ENCODE assay signal across 24 cellular contexts in genomic region chr12:91353266-91353665, GRCh38.
DNase-seq lines count a peak whose midpoint lies in the region; ATAC-seq, FAIRE-seq and TF ChIP-seq lines count a peak whose summit lies in the region.
"Had no signal": no experiment of that assay in that cellular context is flagged by ENCODE, and none has a peak within 500 bp of the region (broad histone marks: within the 10 kb centered on the region; RNA-seq: fewer than 3 reads in every experiment).

No MANE protein-coding gene starts in this region.

- no peak overlapping the region for H3K23ac ChIP-seq in IMR-90 (ENCODE audit: low read depth, low read length)

- H3K36me3 Mint-ChIP-seq in nephron (ENCODE audit: low read depth): no peaks in the 10 kb centered on the region
- H3K36me3 Mint-ChIP-seq: CD8-positive, alpha-beta T cell had no signal

- H3K4me2 ChIP-seq in IMR-90 (ENCODE audit: low read depth, low read length): no peak overlapping the region
- H3K4me2 ChIP-seq in smooth muscle cell: no peak overlapping the region
- H3K4me2 ChIP-seq: BLaER1 treated with 17β-estradiol and CSF1 and Interleukin-3, amounts not matched to agents 10 nM and 100 nM had no signal

- peak overlapping the region; percentile 47; the same call in 1 of the 2 replicates for H3K18ac ChIP-seq in IMR-90 (ENCODE audit: low read depth, low read length)

- ATAC-seq in IMR-90 (ENCODE audit: low read depth) (no peak), GM19467 (IDR thresholded peaks at IDR 0.05; ENCODE audit: unreplicated experiment) (no peak)
- ATAC-seq: CD8-positive, alpha-beta T cell had no signal

- H2BK120ac ChIP-seq in IMR-90 (ENCODE audit: low read depth, low read length): peak overlapping the region; percentile 8; the same call in 1 of the 2 replicates

- H3K9ac ChIP-seq in IMR-90 (ENCODE audit: low read depth, low read length) (no peak overlapping the region), smooth muscle cell (ENCODE audit: low read depth) (no peak overlapping the region)
- H3K9ac ChIP-seq: BLaER1 treated with 17β-estradiol and CSF1 and Interleukin-3, amounts not matched to agents 10 nM and 100 nM had no signal

- no peak overlapping the region for H3K4ac ChIP-seq in IMR-90 (ENCODE audit: low read depth, low read length)

- H3K79me1 ChIP-seq in IMR-90 (ENCODE audit: low read depth in 1 of 2, low read length in 2 of 2): no peaks in the 10 kb centered on the region

- no TSS peak for BruUV-seq in IMR-90 (replicated peaks; lab: Mats Ljungman, UMichigan)

- H3K36me3 ChIP-seq in IMR-90 (ENCODE audit: control insufficient read depth, insufficient read depth, low read length) (no peaks in the 10 kb centered on the region), smooth muscle cell (ENCODE audit: low read depth) (no peaks in the 10 kb centered on the region)
- H3K36me3 ChIP-seq: BLaER1 treated with 17β-estradiol and CSF1 and Interleukin-3, amounts not matched to agents 10 nM and 100 nM had no signal

- peak overlapping the region; percentile 57; the same call in 1 of the 2 replicates for H2BK20ac ChIP-seq in IMR-90 (ENCODE audit: low read depth, low read length)

- no peak overlapping the region for H2BK5ac ChIP-seq in IMR-90 (ENCODE audit: low read depth, low read length, poor library complexity, severe bottlenecking)

- no peak overlapping the region for H2BK15ac ChIP-seq in IMR-90 (ENCODE audit: low read depth, low read length)

- CTCF ChIA-PET in IMR-90 (lab: Yijun Ruan, JAX): interaction anchor here (0.6 kb wide), 1 partner anchor 366 kb away, joined by 3 read pairs; no protein-coding TSS in a partner anchor

- peaks cover 7% of the 10 kb centered on the region for H3K9me3 Mint-ChIP-seq in nephron
- H3K9me3 Mint-ChIP-seq: CD8-positive, alpha-beta T cell had no signal

- no peak overlapping the region for H3K56ac ChIP-seq in IMR-90 (ENCODE audit: extremely low read depth, insufficient read depth, low read length)

- H3K9me3 ChIP-seq in IMR-90 (ENCODE audit: control insufficient read depth, insufficient read depth, low read length): no peaks in the 10 kb centered on the region
- H3K9me3 ChIP-seq in smooth muscle cell (replicated peaks; ENCODE audit: low read depth): no peaks in the 10 kb centered on the region
- H3K9me3 ChIP-seq: BLaER1 treated with 17β-estradiol and CSF1 and Interleukin-3, amounts not matched to agents 10 nM and 100 nM; Caco-2 had no signal

- H3K79me2 ChIP-seq in smooth muscle cell (ENCODE audit: low read depth): no peaks in the 10 kb centered on the region

- no peaks in the 10 kb centered on the region; the same call in 1 of the 2 replicates for H3K4me1 ChIP-seq in IMR-90 (ENCODE audit: control insufficient read depth, insufficient read depth, low read length)
- no peaks in the 10 kb centered on the region for H3K4me1 ChIP-seq in smooth muscle cell (ENCODE audit: low read depth)
- H3K4me1 ChIP-seq: BLaER1 treated with 17β-estradiol and CSF1 and Interleukin-3, amounts not matched to agents 10 nM and 100 nM had no signal

- intact Hi-C loops in IMR-90 (cut with micrococcal nuclease): no loop called here

- no peak overlapping the region for H2AK9ac ChIP-seq in IMR-90 (replicated peaks; ENCODE audit: low read depth, low read length, poor library complexity)

- H3K27me3 ChIP-seq in IMR-90 (ENCODE audit: control insufficient read depth, insufficient read depth, low read length): no peaks in the 10 kb centered on the region
- H3K27me3 ChIP-seq in smooth muscle cell (ENCODE audit: low read depth): no peaks in the 10 kb centered on the region
- H3K27me3 ChIP-seq: BLaER1 treated with 17β-estradiol and CSF1 and Interleukin-3, amounts not matched to agents 10 nM and 100 nM had no signal

- H3K27ac Mint-ChIP-seq in nephron: peak overlapping the region; percentile 18 to 26 (median 25)
- H3K27ac Mint-ChIP-seq: B cell; CD4-positive, alpha-beta T cell; CD8-positive, alpha-beta T cell had no signal

- H3K27ac ChIP-seq in IMR-90 (ENCODE audit: insufficient read depth, low read length): no peak overlapping the region
- H3K27ac ChIP-seq in smooth muscle cell (ENCODE audit: low read depth): peak overlapping the region; percentile 33
- H3K27ac ChIP-seq: BLaER1 treated with 17β-estradiol and CSF1 and Interleukin-3, amounts not matched to agents 10 nM and 100 nM; C4-2B had no signal

- H4K91ac ChIP-seq in IMR-90 (ENCODE audit: insufficient read depth, low read depth, low read length): peak overlapping the region; percentile 38; the same call in 1 of the 2 replicates

- TF ChIP-seq CTCF in IMR-90 (conservative IDR thresholded peaks at IDR 0.05; ENCODE audit: low read depth, low read length) (no peak), nephron (IDR thresholded peaks at IDR 0.05; ENCODE audit: unreplicated experiment in 3 of 3) (no peak), smooth muscle cell (IDR thresholded peaks at IDR 0.05; ENCODE audit: borderline replicate concordance, insufficient read depth, poor library complexity, severe bottlenecking) (no peak)

- dilution Hi-C loops in IMR-90 (cut with HindIII; ENCODE audit: low sequenced_read_pairs, unreplicated experiment): no loop called here

- no peak overlapping the region for H4K5ac ChIP-seq in IMR-90 (ENCODE audit: low read depth, low read length)

- no peak overlapping the region for H3K14ac ChIP-seq in IMR-90 (replicated peaks; ENCODE audit: low read depth, low read length)

- no peak overlapping the region for H3K4me3 Mint-ChIP-seq in nephron
- H3K4me3 Mint-ChIP-seq: B cell; CD4-positive, alpha-beta T cell; CD8-positive, alpha-beta T cell had no signal

- no peaks in the 10 kb centered on the region for H3K9me1 ChIP-seq in IMR-90 (ENCODE audit: insufficient read depth, low read length)

- no peaks in the 10 kb centered on the region for H3F3A ChIP-seq in smooth muscle cell (ENCODE audit: low read depth)

- peaks cover 31% of the 10 kb centered on the region for H3K4me1 Mint-ChIP-seq in nephron
- H3K4me1 Mint-ChIP-seq: B cell had no signal

- no peak overlapping the region for H3K4me3 ChIP-seq in IMR-90 (ENCODE audit: insufficient read depth, low read depth, low read length)
- H3K4me3 ChIP-seq in smooth muscle cell: no peak overlapping the region
- H3K4me3 ChIP-seq: BLaER1 treated with 17β-estradiol and CSF1 and Interleukin-3, amounts not matched to agents 10 nM and 100 nM had no signal

- no peak for TF ChIP-seq POLR2A in IMR-90 (IDR thresholded peaks at IDR 0.05; ENCODE audit: low read depth, low read length)

- no peaks in the 10 kb centered on the region for H3K27me3 Mint-ChIP-seq in nephron (ENCODE audit: low read depth)

- no peak overlapping the region for H4K8ac ChIP-seq in IMR-90 (ENCODE audit: low read depth in 2 of 2, low read length in 2 of 2)

- WGBS in IMR-90 (ENCODE audit: extremely low coverage in 2 of 2, insufficient read length in 1 of 2), 2 experiments: no CpG with 5 or more reads among the region's 1 CpG
- 23% methylated on average over 1 of the region's 1 CpG for WGBS in smooth muscle cell (ENCODE audit: low lambda C conversion rate)

- TF ChIP-seq RAD21 in IMR-90 (IDR thresholded peaks at IDR 0.05; ENCODE audit: low read length): no peak

- H4K20me1 ChIP-seq in IMR-90 (ENCODE audit: insufficient read depth, low read length): no peaks in the 10 kb centered on the region
- no peaks in the 10 kb centered on the region for H4K20me1 ChIP-seq in smooth muscle cell (ENCODE audit: low read depth)
- H4K20me1 ChIP-seq: BLaER1 treated with 17β-estradiol and CSF1 and Interleukin-3, amounts not matched to agents 10 nM and 100 nM had no signal

- no peak for DNase-seq in IMR-90
- no peak for DNase-seq in smooth muscle cell (lab: John Stamatoyannopoulos, UW; ENCODE audit: unreplicated experiment)
- DNase-seq in NCI-H446 (lab: John Stamatoyannopoulos, UW): no peak
- no peak for DNase-seq in activated T-cell treated with anti-CD3 and anti-CD28 coated beads, Interleukin-2, amount 50 U/mL, for 48 hours
- DNase-seq: 8988T; ACHN; AML-193; Caco-2; Calu3; CD4-positive, alpha-beta T cell; CD8-positive, alpha-beta T cell; DMS79 treated with DMSO at 0.1 percent for 48 hours; GF-D8 had no signal

- H2AFZ ChIP-seq in IMR-90 (replicated peaks; ENCODE audit: low read length, poor library complexity) (no peak overlapping the region), smooth muscle cell (ENCODE audit: low read depth) (peak overlapping the region; percentile 40)

- H2AK5ac ChIP-seq in IMR-90 (ENCODE audit: low read depth, low read length): no peak overlapping the region

- POLR2A ChIA-PET in IMR-90 (lab: Charles Lee; ENCODE audit: unreplicated experiment): no interaction called here

- FAIRE-seq in TTC549 (lab: Jason Lieb, UNC): peak; percentile 99
- FAIRE-seq: A204.1, D721Med, G401.6, GM12891, GM19239 had no signal

- in situ Hi-C loops in IMR-90 (cut with MboI; ENCODE audit: low sequenced_read_pairs): loop anchor here (5.0 kb wide), 1 partner anchor 381 kb away; no protein-coding TSS in a partner anchor

TF ChIP-seq in IMR-90, 13 proteins besides CTCF, POLR2A, EP300 and RAD21 (continues in another document):
- TF ChIP-seq USF2 (IDR thresholded peaks at IDR 0.05; ENCODE audit: low read depth, low read length) (no peak), RFX5 (IDR thresholded peaks at IDR 0.05; ENCODE audit: low read depth, low read length) (no peak), RCOR1 (IDR thresholded peaks at IDR 0.05; ENCODE audit: insufficient replicate concordance, low read length) (no peak), MXI1 (IDR thresholded peaks at IDR 0.05; ENCODE audit: borderline replicate concordance, low read depth, low read length) (no peak), BHLHE40 (IDR thresholded peaks at IDR 0.05; ENCODE audit: low read depth, low read length) (no peak), CHD1 (IDR thresholded peaks at IDR 0.05; ENCODE audit: low read depth, low read length) (no peak), CEBPB (IDR thresholded peaks at IDR 0.05; ENCODE audit: low read depth, low read length) (no peak), ELK1 (IDR thresholded peaks at IDR 0.05; ENCODE audit: borderline replicate concordance, low read depth, low read length) (no peak), MAFK (IDR thresholded peaks at IDR 0.05; ENCODE audit: low read depth, low read length) (no peak)
